2 cellular contexts compared by ENCODE assay signal in the genomic region with DNA sequence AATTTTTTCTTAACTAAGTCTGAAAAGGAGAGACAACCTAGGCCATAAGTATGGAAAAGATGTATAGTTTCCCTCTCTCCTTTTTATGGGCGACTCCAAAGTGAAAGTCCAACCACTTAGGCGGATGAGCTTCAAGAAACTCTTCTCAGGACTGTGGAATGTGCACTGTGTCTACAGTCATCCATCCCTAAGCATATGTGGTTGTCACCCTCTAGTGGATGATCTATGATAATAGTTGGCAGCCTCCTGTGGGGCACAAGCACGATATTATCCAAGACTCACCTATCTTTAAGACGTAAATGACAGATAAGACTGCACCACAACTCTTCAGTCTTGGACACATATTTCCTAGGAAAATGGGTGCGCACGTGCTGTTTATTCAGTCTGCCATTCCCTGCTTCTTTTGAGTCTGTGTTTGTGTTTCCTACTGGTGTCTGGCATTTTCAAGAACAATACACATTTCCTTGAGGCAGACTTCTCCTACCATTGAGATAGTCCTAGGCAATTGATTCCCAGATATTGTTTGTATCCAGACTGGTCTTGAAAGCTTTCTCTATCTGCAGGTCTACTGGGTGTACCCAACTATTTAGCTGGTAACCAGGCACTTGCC.
TF ChIP-seq lines count a peak whose summit lies in the region.

No MANE protein-coding gene starts in this region.

TF ChIP-seq in IMR-90, 13 proteins besides CTCF, POLR2A, EP300 and RAD21:
- TF ChIP-seq, protein P1, sequence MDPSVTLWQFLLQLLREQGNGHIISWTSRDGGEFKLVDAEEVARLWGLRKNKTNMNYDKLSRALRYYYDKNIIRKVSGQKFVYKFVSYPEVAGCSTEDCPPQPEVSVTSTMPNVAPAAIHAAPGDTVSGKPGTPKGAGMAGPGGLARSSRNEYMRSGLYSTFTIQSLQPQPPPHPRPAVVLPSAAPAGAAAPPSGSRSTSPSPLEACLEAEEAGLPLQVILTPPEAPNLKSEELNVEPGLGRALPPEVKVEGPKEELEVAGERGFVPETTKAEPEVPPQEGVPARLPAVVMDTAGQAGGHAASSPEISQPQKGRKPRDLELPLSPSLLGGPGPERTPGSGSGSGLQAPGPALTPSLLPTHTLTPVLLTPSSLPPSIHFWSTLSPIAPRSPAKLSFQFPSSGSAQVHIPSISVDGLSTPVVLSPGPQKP (IDR thresholded peaks at IDR 0.05; ENCODE audit: borderline replicate concordance, low read depth, low read length): no peak
- peak; percentile 53; the same call in 1 of the 2 replicates for TF ChIP-seq BHLHE40 (IDR thresholded peaks at IDR 0.05; ENCODE audit: low read depth, low read length)
- peak; percentile 97 for TF ChIP-seq SMC3 (IDR thresholded peaks at IDR 0.05; ENCODE audit: low read depth, low read length)

TF ChIP-seq in endothelial cell of umbilical vein, 7 proteins besides CTCF, POLR2A, EP300 and RAD21:
- peak; percentile 27 for TF ChIP-seq GATA2 (IDR thresholded peaks at IDR 0.05; ENCODE audit: insufficient read depth, insufficient read length, low read depth, low read length)
- peak; percentile 18 for TF ChIP-seq POLR2AphosphoS5 (IDR thresholded peaks at IDR 0.05; ENCODE audit: insufficient read depth, low read depth, low read length)
- no peak for TF ChIP-seq EZH2 (IDR thresholded peaks at IDR 0.05; ENCODE audit: borderline replicate concordance, low read depth, low read length, severe bottlenecking)
- peak; percentile 18 for TF ChIP-seq JUN (IDR thresholded peaks at IDR 0.05; ENCODE audit: borderline replicate concordance, insufficient read depth, insufficient read length, low read depth)
- no peak for TF ChIP-seq MYC (IDR thresholded peaks at IDR 0.05; ENCODE audit: low read depth, low read length)
